20 cellular contexts compared by ENCODE assay signal in genomic region chr9:138043061-138043410, GRCh38.
DNase-seq lines count a peak whose midpoint lies in the region; ATAC-seq, FAIRE-seq and TF ChIP-seq lines count a peak whose summit lies in the region.
"Had no signal": no experiment of that assay in that cellular context is flagged by ENCODE, and none has a peak within 500 bp of the region (broad histone marks: within the 10 kb centered on the region; RNA-seq: fewer than 3 reads in every experiment).

No MANE protein-coding gene starts in this region.

- H3K23ac ChIP-seq in H1 (ENCODE audit: insufficient read length): no peak overlapping the region

- H2AK5ac ChIP-seq in H1 (ENCODE audit: low read depth, low read length): no peak overlapping the region

- no peak overlapping the region for H2BK20ac ChIP-seq in H1 (ENCODE audit: low read length)

- no peak overlapping the region for H3K9ac ChIP-seq in H1 (replicated peaks in 1 of 4; ENCODE audit: extremely low read depth in 1 of 4, low read depth in 3 of 4, low read length in 3 of 4)

- H3K36me3 ChIP-seq in right atrium auricular region: no peaks in the 10 kb centered on the region
- H3K36me3 ChIP-seq in H1 (ENCODE audit: control insufficient read depth in 2 of 4, insufficient read depth in 4 of 4, low read length in 3 of 4): no peaks in the 10 kb centered on the region; a peak in 1 of 8 replicates

- no peak overlapping the region for H3K56ac ChIP-seq in H1 (replicated peaks; ENCODE audit: insufficient read length, low read depth, low read length)

- H4K20me1 ChIP-seq in H1 (replicated peaks in 1 of 2; ENCODE audit: control insufficient read depth in 1 of 2, insufficient read depth in 2 of 2, low read length in 2 of 2): peaks cover 0 to 6% of the 10 kb centered on the region in 2 experiments

- no peak overlapping the region for H2BK12ac ChIP-seq in H1 (ENCODE audit: low read depth, low read length)

- no peaks in the 10 kb centered on the region for H3K79me1 ChIP-seq in H1 (ENCODE audit: low read depth, low read length)

- H4K5ac ChIP-seq in H1 (ENCODE audit: insufficient read length, low read depth, low read length): no peak overlapping the region

- H3K4me3 ChIP-seq in right atrium auricular region (no peak overlapping the region), H1 (ENCODE audit: extremely low read depth in 1 of 4, insufficient read depth in 2 of 4, low read depth in 3 of 4, low read length in 4 of 4) (no peak overlapping the region)
- H3K4me3 ChIP-seq: GM12878 had no signal

- H2BK15ac ChIP-seq in H1 (ENCODE audit: low read length): no peak overlapping the region

- no peak for FAIRE-seq in H1 (lab: Jason Lieb, UNC)
- FAIRE-seq: GM12878 had no signal

- no peak overlapping the region for H3K4me2 ChIP-seq in H1 (ENCODE audit: insufficient read depth in 1 of 2, low read depth in 2 of 2, low read length in 2 of 2)

- no peak overlapping the region for H3K4me3 Mint-ChIP-seq in osteocyte (ENCODE audit: unreplicated experiment)
- H3K4me3 Mint-ChIP-seq: CD4-positive, alpha-beta T cell had no signal

- TF ChIP-seq CTCF in right atrium auricular region (IDR thresholded peaks at IDR 0.05) (no peak), H1 (IDR thresholded peaks at IDR 0.05; ENCODE audit: control extremely low read depth in 1 of 3, insufficient read depth in 1 of 3, low read depth in 1 of 3, low read length in 3 of 3) (no peak), osteocyte (IDR thresholded peaks at IDR 0.05) (no peak)

- no peak overlapping the region for H3K14ac ChIP-seq in H1 (ENCODE audit: insufficient read length)

- no peaks in the 10 kb centered on the region for H3K4me1 ChIP-seq in right atrium auricular region
- no peaks in the 10 kb centered on the region for H3K4me1 ChIP-seq in H1 (replicated peaks in 1 of 4; ENCODE audit: control insufficient read depth in 3 of 4, insufficient read depth in 4 of 4, low read length in 3 of 4)

- intact Hi-C loops in cardiac septum (cut with DNase I): no loop called here

- H3K36me3 Mint-ChIP-seq in osteocyte (ENCODE audit: unreplicated experiment): no peaks in the 10 kb centered on the region
- H3K36me3 Mint-ChIP-seq: IgD-negative memory B cell had no signal

- no peak overlapping the region for H3K4ac ChIP-seq in H1 (replicated peaks; ENCODE audit: insufficient read length, low read depth, low read length)

- peak; percentile 9 for DNase-seq in cardiac septum (ENCODE audit: low spot score)
- no peak for DNase-seq in right atrium auricular region (ENCODE audit: low spot score)
- DNase-seq in H1 (ENCODE audit: low read depth in 1 of 2, low spot score in 2 of 2): peak in 1 of 2 experiments; percentile 27
- peak; percentile 51 for DNase-seq in osteocyte (ENCODE audit: extremely low spot score, unreplicated experiment)
- DNase-seq in NCI-H345 (lab: John Stamatoyannopoulos, UW): no peak
- no peak for DNase-seq in epidermal melanocyte (ENCODE audit: insufficient read length, low spot score)
- no peak for DNase-seq in NCI-H2227 (lab: John Stamatoyannopoulos, UW; ENCODE audit: unreplicated experiment)
- DNase-seq: COR-L47, DMS 273 treated with DMSO at 0.1 percent for 48 hours, DND-41, NCI-H1694, NCI-H2081, NCI-H2171, NCI-H446, NCI-H526, Right ventricle myocardium superior had no signal

- no peak overlapping the region for H3K18ac ChIP-seq in H1 (ENCODE audit: extremely low read depth, low read length)

- 90% methylated on average over 11 of the region's 12 CpGs; no CpG with 5 or more reads in 1 of the 2 experiments for WGBS in H1 (ENCODE audit: extremely low coverage in 1 of 2, insufficient coverage in 1 of 2, insufficient read length in 1 of 2, insufficient replicate concordance in 2 of 2, low coverage in 1 of 2, low lambda C conversion rate in 2 of 2, missing lambda C conversion rate in 1 of 2), 2 experiments

- no peak for TF ChIP-seq RAD21 in H1 (IDR thresholded peaks at IDR 0.05 in 1 of 2, conservative IDR thresholded peaks at IDR 0.05 in 1 of 2; ENCODE audit: low read depth in 2 of 2, low read length in 2 of 2)

- no peaks in the 10 kb centered on the region for H3K4me1 Mint-ChIP-seq in osteocyte (ENCODE audit: unreplicated experiment)

- no peaks in the 10 kb centered on the region for H3K23me2 ChIP-seq in H1 (ENCODE audit: low read depth, low read length)

- TF ChIP-seq EP300 in H1 (IDR thresholded peaks at IDR 0.05; ENCODE audit: borderline replicate concordance in 1 of 2, low read depth in 2 of 2, low read length in 2 of 2): no peak

- 0 out of 2 replicates have a peak overlapping the region, but pooled peaks have one; percentile 30 for H2BK5ac ChIP-seq in H1 (ENCODE audit: low read depth, low read length)

- ATAC-seq in GM18511 (IDR thresholded peaks at IDR 0.05; ENCODE audit: unreplicated experiment): no peak
- ATAC-seq: GM12878 had no signal

- no peak overlapping the region for H3K27ac Mint-ChIP-seq in osteocyte (ENCODE audit: unreplicated experiment)
- H3K27ac Mint-ChIP-seq: CD4-positive, alpha-beta T cell; IgD-negative memory B cell had no signal

- H3K27me3 ChIP-seq in right atrium auricular region (no peaks in the 10 kb centered on the region), H1 (replicated peaks in 1 of 4; ENCODE audit: control insufficient read depth in 3 of 4, extremely low read depth in 1 of 4, insufficient read depth in 3 of 4, low read length in 3 of 4) (no peaks in the 10 kb centered on the region)

- no peaks in the 10 kb centered on the region for H3K9me3 Mint-ChIP-seq in osteocyte (ENCODE audit: unreplicated experiment)
- H3K9me3 Mint-ChIP-seq: CD4-positive, alpha-beta T cell; IgD-negative memory B cell had no signal

- H3K27ac ChIP-seq in right atrium auricular region (no peak overlapping the region), H1 (ENCODE audit: low read depth, low read length) (no peak overlapping the region)

- H2AFZ ChIP-seq in H1 (ENCODE audit: low read length): no peak overlapping the region

- no peak overlapping the region for H4K91ac ChIP-seq in H1 (replicated peaks; ENCODE audit: insufficient read length, low read length)

- POLR2A ChIA-PET in H1 (lab: Charles Lee; ENCODE audit: partially characterized antibody): no interaction called here

- CTCF ChIA-PET in H1 (lab: Charles Lee; ENCODE audit: partially characterized antibody): interaction anchor here (0.9 kb wide), 1 partner anchor 23 kb away, joined by 3 read pairs; no protein-coding TSS in a partner anchor

- H4K8ac ChIP-seq in H1 (ENCODE audit: extremely low read depth, insufficient read depth, low read length): no peak overlapping the region; the same call in 1 of the 2 replicates

- H2BK120ac ChIP-seq in H1 (replicated peaks; ENCODE audit: low read depth, low read length): no peak overlapping the region

- TF ChIP-seq POLR2A in H1 (IDR thresholded peaks at IDR 0.05; ENCODE audit: control extremely low read depth in 1 of 2, low read depth in 2 of 2, low read length in 2 of 2): no peak

- no peaks in the 10 kb centered on the region for H3K27me3 Mint-ChIP-seq in osteocyte (ENCODE audit: unreplicated experiment)

- no peaks in the 10 kb centered on the region for H3K9me3 ChIP-seq in right atrium auricular region
- H3K9me3 ChIP-seq in H1 (ENCODE audit: insufficient read depth in 2 of 2, low read depth in 1 of 2, low read length in 1 of 2): peaks cover 16 to 63% of the 10 kb centered on the region in 2 experiments; a peak in 3 of 4 replicates

- no peaks in the 10 kb centered on the region for H3K79me2 ChIP-seq in H1 (ENCODE audit: control insufficient read depth in 1 of 2, insufficient read depth in 2 of 2, low read length in 2 of 2)

TF ChIP-seq in H1, 55 proteins besides CTCF, POLR2A, EP300 and RAD21:
- TF ChIP-seq SP2 (IDR thresholded peaks at IDR 0.05; ENCODE audit: low read length): no peak
TF ChIP-seq in H1: peak in this region for 0.

Comparison
In these comparisons a context has a peak if more than half of its experiments do, and no peak if none do; other contexts are left out.
1. DNase-seq: peak in cardiac septum (single experiment) and osteocyte (single experiment); none in right atrium auricular region (single experiment), NCI-H345 (single experiment), epidermal melanocyte (single experiment) and NCI-H2227 (single experiment).